ENCODE assay signal across 8 cellular contexts in the genomic region with DNA sequence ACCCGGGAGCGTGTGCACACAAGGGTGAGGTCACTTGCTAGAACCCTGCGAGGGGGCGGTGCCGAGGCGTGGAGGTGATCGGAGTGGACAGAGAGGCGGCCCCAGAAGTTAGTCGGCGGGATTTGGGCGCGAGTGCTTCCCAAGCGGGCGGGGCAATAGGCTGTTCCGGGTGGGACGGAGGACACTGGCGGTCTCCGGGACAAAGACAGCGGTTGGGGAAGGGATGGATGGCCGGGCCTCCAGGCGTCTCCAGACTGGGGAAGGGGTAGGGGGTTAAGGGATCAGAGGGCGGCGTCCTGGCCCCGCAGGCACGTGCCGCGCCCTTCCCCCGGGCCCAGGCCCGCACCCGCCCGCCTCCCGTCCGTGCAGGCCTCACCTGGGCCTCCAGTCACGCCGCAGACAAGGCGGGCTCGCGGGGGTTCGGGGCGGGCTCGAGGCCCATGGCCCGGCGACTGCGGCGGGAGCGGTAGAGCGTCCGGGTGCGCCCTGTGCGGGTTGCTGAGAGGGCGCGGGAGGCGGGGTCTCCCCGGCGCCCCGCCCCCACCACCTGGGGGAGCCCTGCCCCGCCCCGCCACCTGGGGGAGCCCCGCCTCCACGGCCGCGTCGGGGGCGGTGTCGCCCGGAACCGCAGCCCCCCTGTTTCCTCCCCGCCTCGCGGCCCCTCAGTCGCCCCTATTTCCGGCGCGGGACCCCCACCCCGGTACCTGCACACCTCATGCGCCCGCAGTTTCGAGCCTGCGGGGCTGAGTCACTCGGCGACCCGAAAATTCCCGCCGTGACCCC. TPM values are rescaled to one million over a fixed set of nuclear protein-coding genes. Genes with fewer than 3 reads are reported as not detected.
DNase-seq lines count a peak whose midpoint lies in the region; ATAC-seq, FAIRE-seq and TF ChIP-seq lines count a peak whose summit lies in the region.

LPAR2 (minus strand) TSS at position 505 of the 783 bp plus-strand sequence. CDS start 945 bp downstream, outside the sequence.

- WGBS in hepatocyte (ENCODE audit: low lambda C conversion rate, missing lambda C conversion rate) = 2% methylated on average over 24 of the region's 84 CpGs

- no peaks in the 10 kb centered on the region for H4K20me1 ChIP-seq in hepatocyte (ENCODE audit: insufficient read depth, poor library complexity, severe bottlenecking)

- H3K36me3 ChIP-seq in hepatocyte (replicated peaks; ENCODE audit: insufficient read depth, low read depth) (no peaks in the 10 kb centered on the region), SJCRH30 (no peaks in the 10 kb centered on the region)

- H3K4me3 ChIP-seq in hepatocyte = peak within 1 kb of the TSS; percentile 73
- H3K4me3 ChIP-seq in SJCRH30 = no peak within 1 kb of the TSS

- no peaks in the 10 kb centered on the region for H3K27me3 ChIP-seq in hepatocyte
- H3K27me3 ChIP-seq in SJCRH30 = no peaks in the 10 kb centered on the region

- no peak for FAIRE-seq in HTR-8/SVneo (lab: Jason Lieb, UNC)

- H3K9me2 ChIP-seq in hepatocyte (replicated peaks; ENCODE audit: insufficient read depth) = no peaks in the 10 kb centered on the region

- no peaks in the 10 kb centered on the region for H3K79me2 ChIP-seq in hepatocyte

- H3K4me1 ChIP-seq in hepatocyte (ENCODE audit: insufficient read depth) (no peaks in the 10 kb centered on the region), SJCRH30 (no peaks in the 10 kb centered on the region)

- peak within 1 kb of the TSS; percentile 73 for H2AFZ ChIP-seq in hepatocyte

- peak within 1 kb of the TSS; percentile 94 for H3K27ac ChIP-seq in hepatocyte
- no peak within 1 kb of the TSS for H3K27ac ChIP-seq in SJCRH30

- no peaks in the 10 kb centered on the region for H3K9me3 ChIP-seq in hepatocyte (ENCODE audit: low read depth)
- no peaks in the 10 kb centered on the region for H3K9me3 ChIP-seq in SJCRH30 (replicated peaks)

- peak; percentile 60 for ATAC-seq in GM18498 (IDR thresholded peaks at IDR 0.05; ENCODE audit: unreplicated experiment)
- peak; percentile 81 for ATAC-seq in HG02885 (IDR thresholded peaks at IDR 0.05; ENCODE audit: poor library complexity, unreplicated experiment)

- TF ChIP-seq CTCF in hepatocyte (IDR thresholded peaks at IDR 0.05; ENCODE audit: poor library complexity) = no peak

- H3K4me2 ChIP-seq in hepatocyte = peak within 1 kb of the TSS; percentile 98

- peak; percentile 83 for DNase-seq in RPMI8226
- peak; percentile 75 for DNase-seq in activated naive CD4-positive, alpha-beta T cell treated with anti-CD3 and anti-CD28 coated beads, Interleukin-2, amount 50 U/mL, for 16 hours
- DNase-seq in hepatocyte (ENCODE audit: low spot score) = peak; percentile 87
- peak; percentile 28 to 50 for DNase-seq in stimulated activated CD4-positive, alpha-beta T cell treated with anti-CD3 and anti-CD28 coated beads, Interleukin-12 subunit alpha, Interleukin-12 subunit beta, amount 100 ng/mL, for 24 hours (ENCODE audit: low read depth in 2 of 2)
- DNase-seq in HTR-8/SVneo (ENCODE audit: insufficient read length, low spot score) = no peak
- no peak for DNase-seq in SJCRH30

RNA-seq across cellular contexts. Expression of gene LPAR2, which starts in this region (rescaled TPM):
- 11.5 and 20.1 TPM in 2 replicates for total RNA-seq in hepatocyte
- polyA plus RNA-seq in hepatocyte = 33.1 and 42.6 TPM in 2 replicates
- 1.5 and 1.9 TPM in 2 replicates for total RNA-seq in SJCRH30 (2014; rRNA removed; shearing (Covaris generic))

Comparison
In these comparisons a context has a peak if more than half of its experiments do, and no peak if none do; other contexts are left out.
1. DNase-seq: peak in RPMI8226 (single experiment), activated naive CD4-positive, alpha-beta T cell treated with anti-CD3 and anti-CD28 coated beads, Interleukin-2, amount 50 U/mL, for 16 hours (single experiment), hepatocyte (single experiment) and stimulated activated CD4-positive, alpha-beta T cell treated with anti-CD3 and anti-CD28 coated beads, Interleukin-12 subunit alpha, Interleukin-12 subunit beta, amount 100 ng/mL, for 24 hours (2 of 2); none in HTR-8/SVneo (single experiment) and SJCRH30 (0 of 2).